Comparison of ENCODE assay signal across 8 cellular contexts in the genomic region with DNA sequence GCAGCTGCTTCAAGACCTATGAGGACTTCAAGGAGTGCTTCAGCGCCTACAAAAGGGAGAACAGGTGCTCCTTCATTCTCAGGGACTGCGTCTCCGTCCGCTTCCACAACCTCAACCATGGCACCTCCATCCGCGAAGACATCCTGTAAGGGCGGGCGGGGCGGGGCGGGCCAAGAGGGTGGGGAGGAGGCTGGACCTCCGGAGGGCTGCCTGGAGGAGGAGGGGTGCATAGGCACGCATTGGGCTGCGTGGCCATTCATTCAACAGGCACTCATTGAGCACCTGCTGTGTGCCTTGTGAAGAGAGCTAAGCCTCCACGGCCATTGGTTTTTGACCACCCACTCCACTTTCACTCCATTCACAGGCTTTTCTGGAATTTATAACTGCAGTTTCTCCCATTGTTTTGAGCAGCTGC. TPM values are rescaled to one million over a fixed set of nuclear protein-coding genes. Genes with fewer than 3 reads are reported as not detected.
DNase-seq lines count a peak whose midpoint lies in the region; ATAC-seq, FAIRE-seq and TF ChIP-seq lines count a peak whose summit lies in the region.

No MANE protein-coding gene starts in this region.

- H3K4me2 ChIP-seq in keratinocyte (ENCODE audit: control insufficient read depth, extremely low read depth, insufficient read depth, low read depth, low read length): peak overlapping the region; percentile 99

- 9 to 20% (median 12%) methylated on average over 3 to 14 of the region's 14 CpGs for WGBS in stomach, 5 donors

- H3K36me3 ChIP-seq in keratinocyte (ENCODE audit: control insufficient read depth in 2 of 2, extremely low read depth in 1 of 2, insufficient read depth in 2 of 2, low read length in 2 of 2): no peaks in the 10 kb centered on the region
- peaks cover 0 to 21% (median 13%) of the 10 kb centered on the region in 4 donors for H3K36me3 ChIP-seq in stomach

- H3K9me1 ChIP-seq in keratinocyte (ENCODE audit: control insufficient read depth, extremely low read depth, insufficient read depth, low read length): no peaks in the 10 kb centered on the region

- TF ChIP-seq CTCF in keratinocyte (optimal IDR thresholded peaks at IDR 0.05 in 1 of 3, IDR thresholded peaks at IDR 0.05 in 1 of 3, conservative IDR thresholded peaks at IDR 0.05 in 1 of 3; ENCODE audit: extremely low read depth in 1 of 3, insufficient read depth in 2 of 3, low read length in 3 of 3) (no peak), stomach (IDR thresholded peaks at IDR 0.05) (no peak)

- H3K27ac Mint-ChIP-seq in activated naive CD8-positive, alpha-beta T cell treated with anti-CD3 and anti-CD28 coated beads, Interleukin-2, amount 50 U/mL, for 24 hours: peak overlapping the region; percentile 96

- dilution Hi-C loops in keratinocyte (cut with MboI; ENCODE audit: extremely low pct_ligation_motif_present, low sequenced_read_pairs): no loop called here

- H3K9ac ChIP-seq in keratinocyte (ENCODE audit: control insufficient read depth, extremely low read depth, insufficient read depth, low read length): peak overlapping the region; percentile 82

- H3K36me3 Mint-ChIP-seq in activated naive CD8-positive, alpha-beta T cell treated with anti-CD3 and anti-CD28 coated beads, Interleukin-2, amount 50 U/mL, for 24 hours (ENCODE audit: low read depth): no peaks in the 10 kb centered on the region

- ATAC-seq in GM21390 (IDR thresholded peaks at IDR 0.05; ENCODE audit: unreplicated experiment): peak; percentile 4
- peak; percentile 59 for ATAC-seq in activated naive CD8-positive, alpha-beta T cell treated with anti-CD3 and anti-CD28 coated beads, Interleukin-2, amount 50 U/mL, for 24 hours

- H4K20me1 ChIP-seq in keratinocyte (ENCODE audit: control insufficient read depth, extremely low read depth, insufficient read depth, low read length): no peaks in the 10 kb centered on the region

- no peaks in the 10 kb centered on the region for H3K27me3 ChIP-seq in keratinocyte (ENCODE audit: control insufficient read depth, extremely low read depth, insufficient read depth, low read length)
- H3K27me3 ChIP-seq in stomach: no peaks in the 10 kb centered on the region

- H3K9me3 ChIP-seq in keratinocyte (ENCODE audit: control insufficient read depth, low read depth, low read length) (no peaks in the 10 kb centered on the region), stomach (no peaks in the 10 kb centered on the region)

- H3K79me2 ChIP-seq in keratinocyte (ENCODE audit: control insufficient read depth, insufficient read depth, low read length): peaks cover 18% of the 10 kb centered on the region

- peak overlapping the region; percentile 87 for H2AFZ ChIP-seq in keratinocyte (ENCODE audit: control insufficient read depth, low read length)

- H3K4me1 ChIP-seq in keratinocyte (ENCODE audit: control insufficient read depth, extremely low read depth, insufficient read depth, low read length) (peaks cover 14% of the 10 kb centered on the region), stomach (peaks cover 30 to 69% (median 56%) of the 10 kb centered on the region in 4 donors)

- in situ Hi-C loops in KBM-7 (cut with MboI; ENCODE audit: low pct_unique_long_range_greater_than_20kb, low sequenced_read_pairs): no loop called here

- H3K4me3 ChIP-seq in GM08714 (ENCODE audit: low read length) (peak overlapping the region; percentile 76), keratinocyte (ENCODE audit: control insufficient read depth in 2 of 3, extremely low read depth in 1 of 3, insufficient read depth in 2 of 3, low read depth in 1 of 3, low read length in 3 of 3) (peak overlapping the region; percentile 77 to 98 (median 93)), stomach (peak overlapping the region; percentile 75 to 97 (median 89))
- peak overlapping the region; percentile 89 for H3K4me3 ChIP-seq in Jurkat, Clone E6-1 (ENCODE audit: low read length)

- peak overlapping the region; percentile 95 for H3K4me3 Mint-ChIP-seq in activated naive CD8-positive, alpha-beta T cell treated with anti-CD3 and anti-CD28 coated beads, Interleukin-2, amount 50 U/mL, for 24 hours

- no peak for TF ChIP-seq POLR2A in stomach (IDR thresholded peaks at IDR 0.05)

- DNase-seq in Jurkat, Clone E6-1 (ENCODE audit: low read depth, low spot score): peak; percentile 32
- DNase-seq in activated naive CD8-positive, alpha-beta T cell treated with anti-CD3 and anti-CD28 coated beads, Interleukin-2, amount 50 U/mL, for 24 hours: peak; percentile 51
- DNase-seq in keratinocyte (ENCODE audit: low read depth, low spot score): no peak
- DNase-seq in stomach: no peak
- no peak for DNase-seq in KBM-7
- DNase-seq in 8988T: no peak

- H3K4me1 Mint-ChIP-seq in activated naive CD8-positive, alpha-beta T cell treated with anti-CD3 and anti-CD28 coated beads, Interleukin-2, amount 50 U/mL, for 24 hours: peaks cover 38% of the 10 kb centered on the region

- H3K27ac ChIP-seq in keratinocyte (ENCODE audit: control insufficient read depth, insufficient read depth, low read length) (peak overlapping the region; percentile 43), stomach (peak overlapping the region; percentile 81 to 93 (median 84))

- H3K27me3 Mint-ChIP-seq in activated naive CD8-positive, alpha-beta T cell treated with anti-CD3 and anti-CD28 coated beads, Interleukin-2, amount 50 U/mL, for 24 hours: no peaks in the 10 kb centered on the region

- no peak for FAIRE-seq in keratinocyte (lab: Jason Lieb, UNC)

- intact Hi-C loops in stomach (cut with DNase I; ENCODE audit: low total_unique reads): no loop called here

- TF ChIP-seq EP300 in stomach (IDR thresholded peaks at IDR 0.05): no peak

- no peaks in the 10 kb centered on the region for H3K9me3 Mint-ChIP-seq in activated naive CD8-positive, alpha-beta T cell treated with anti-CD3 and anti-CD28 coated beads, Interleukin-2, amount 50 U/mL, for 24 hours

RNA-seq across cellular contexts. Expression of a gene that starts 0.4 kb away (rescaled TPM):
- polyA plus RNA-seq in Jurkat, Clone E6-1 (2012; ENCODE audit: insufficient read depth, insufficient read length): 4.8 TPM
- 2.0 to 2.7 TPM (median 2.3 TPM) in 3 replicates for polyA plus RNA-seq in keratinocyte
- polyA plus RNA-seq in keratinocyte (2011; ENCODE audit: low read depth): 0.62 TPM
- polyA plus RNA-seq in keratinocyte (2011; cell fraction: cytosol; rRNA removed): 0.96 and 1.3 TPM in 2 replicates
- 3.0 and 3.1 TPM in 2 replicates for polyA plus RNA-seq in keratinocyte (2011; cell fraction: nucleus; rRNA removed)
- 1.5 and 1.6 TPM in 2 replicates for polyA plus RNA-seq in keratinocyte (2012; ENCODE audit: low replicate concordance)
- polyA minus RNA-seq in keratinocyte: 4.6 to 5.8 TPM (median 4.9 TPM) in 3 replicates
- 2.9 TPM for polyA minus RNA-seq in keratinocyte (2011; cell fraction: cytosol; rRNA and poly(A)+ RNA removed)
- polyA minus RNA-seq in keratinocyte (2011; cell fraction: nucleus; rRNA and poly(A)+ RNA removed): 3.9 and 4.0 TPM in 2 replicates
- 1 to 10 TPM in 2 of 5 donors, under 1 TPM in 2, not detected in 1; 0.87 to 2.3 (median 1.6) TPM for total RNA-seq in stomach
- 1 to 10 TPM; 1.4 to 2.1 (median 1.8) TPM for polyA plus RNA-seq in stomach

RNA-seq across cellular contexts. Expression of a gene that starts 0.7 kb away (rescaled TPM):
- polyA plus RNA-seq in Jurkat, Clone E6-1 (2012; ENCODE audit: insufficient read depth, insufficient read length): 44.7 TPM
- polyA plus RNA-seq in keratinocyte (23.9 to 41.5 TPM (median 24.3 TPM) in 3 replicates), stomach (10 to 100 TPM; 36.8 to 63.7 (median 58.3) TPM)
- polyA plus RNA-seq in keratinocyte (2011; ENCODE audit: low read depth): 23.5 TPM
- 24.2 and 38.6 TPM in 2 replicates for polyA plus RNA-seq in keratinocyte (2011; cell fraction: cytosol; rRNA removed)
- polyA plus RNA-seq in keratinocyte (2011; cell fraction: nucleus; rRNA removed): 21.7 and 30.7 TPM in 2 replicates
- polyA plus RNA-seq in keratinocyte (2012; ENCODE audit: low replicate concordance): 19.9 and 24.6 TPM in 2 replicates
- polyA minus RNA-seq in keratinocyte: 14.4 to 29.9 TPM (median 28.4 TPM) in 3 replicates
- 24.2 TPM for polyA minus RNA-seq in keratinocyte (2011; cell fraction: cytosol; rRNA and poly(A)+ RNA removed)
- polyA minus RNA-seq in keratinocyte (2011; cell fraction: nucleus; rRNA and poly(A)+ RNA removed): 9.8 and 13.0 TPM in 2 replicates
- 100 to 1,000 TPM in 3 of 5 donors, 10 to 100 TPM in 2; 26.6 to 216 (median 131) TPM for total RNA-seq in stomach

RNA-seq across cellular contexts. Expression of a gene that starts 23.2 kb away (rescaled TPM):
- 7.6 TPM for polyA plus RNA-seq in Jurkat, Clone E6-1 (2012; ENCODE audit: insufficient read depth, insufficient read length)
- 4.3 to 4.9 TPM (median 4.4 TPM) in 3 replicates for polyA plus RNA-seq in keratinocyte
- polyA plus RNA-seq in keratinocyte (2011; ENCODE audit: low read depth): 1.5 TPM
- polyA plus RNA-seq in keratinocyte (2011; cell fraction: cytosol; rRNA removed): 3.0 and 3.4 TPM in 2 replicates
- polyA plus RNA-seq in keratinocyte (2011; cell fraction: nucleus; rRNA removed): 5.0 and 8.0 TPM in 2 replicates
- polyA plus RNA-seq in keratinocyte (2012; ENCODE audit: low replicate concordance): 6.1 and 7.7 TPM in 2 replicates
- 19.7 to 22.0 TPM (median 20.8 TPM) in 3 replicates for polyA minus RNA-seq in keratinocyte
- polyA minus RNA-seq in keratinocyte (2011; cell fraction: cytosol; rRNA and poly(A)+ RNA removed): 8.8 TPM
- 7.1 and 8.9 TPM in 2 replicates for polyA minus RNA-seq in keratinocyte (2011; cell fraction: nucleus; rRNA and poly(A)+ RNA removed)
- total RNA-seq in stomach: 10 to 100 TPM in 2 of 5 donors, 1 to 10 TPM in 3; 2.3 to 13.4 (median 3.8) TPM
- polyA plus RNA-seq in stomach: 1 to 10 TPM; 1.7 to 3.4 (median 3.4) TPM

RNA-seq across cellular contexts. Expression of a gene that starts 24.2 kb away (rescaled TPM):
- 2.5 TPM for polyA plus RNA-seq in Jurkat, Clone E6-1 (2012; ENCODE audit: insufficient read depth, insufficient read length)
- polyA plus RNA-seq in keratinocyte (5.2 to 8.6 TPM (median 6.9 TPM) in 3 replicates), stomach (10 to 100 TPM; 15.2 to 23.5 (median 16.7) TPM)
- 8.5 TPM for polyA plus RNA-seq in keratinocyte (2011; ENCODE audit: low read depth)
- polyA plus RNA-seq in keratinocyte (2011; cell fraction: cytosol; rRNA removed): 2.9 and 7.1 TPM in 2 replicates
- polyA plus RNA-seq in keratinocyte (2011; cell fraction: nucleus; rRNA removed): 7.1 and 11.6 TPM in 2 replicates
- polyA plus RNA-seq in keratinocyte (2012; ENCODE audit: low replicate concordance): 6.6 and 9.9 TPM in 2 replicates
- 3.7 to 5.0 TPM (median 4.0 TPM) in 3 replicates for polyA minus RNA-seq in keratinocyte
- polyA minus RNA-seq in keratinocyte (2011; cell fraction: cytosol; rRNA and poly(A)+ RNA removed): 18.0 TPM
- 5.9 and 6.3 TPM in 2 replicates for polyA minus RNA-seq in keratinocyte (2011; cell fraction: nucleus; rRNA and poly(A)+ RNA removed)
- 100 to 1,000 TPM in 1 of 5 donors, 10 to 100 TPM in 4; 20.4 to 120 (median 48.3) TPM for total RNA-seq in stomach

RNA-seq across cellular contexts. Expression of a gene that starts 29.6 kb away (rescaled TPM):
- polyA plus RNA-seq in Jurkat, Clone E6-1 (2012; ENCODE audit: insufficient read depth, insufficient read length): not detected
- polyA plus RNA-seq in keratinocyte (0.19 TPM in 1 of 3 replicates, not detected in the others), stomach (under 1 TPM in 2 of 3 donors, not detected in 1; 0.50 to 0.85 TPM)
- polyA plus RNA-seq in keratinocyte (2011; ENCODE audit: low read depth): not detected
- not detected in 2 replicates for polyA plus RNA-seq in keratinocyte (2011; cell fraction: cytosol; rRNA removed)
- polyA plus RNA-seq in keratinocyte (2011; cell fraction: nucleus; rRNA removed): 0.90 and 2.2 TPM in 2 replicates
- 0.16 TPM in 1 of 2 replicates, not detected in the other for polyA plus RNA-seq in keratinocyte (2012; ENCODE audit: low replicate concordance)
- 0.53 TPM in 1 of 3 replicates, not detected in the others for polyA minus RNA-seq in keratinocyte
- not detected for polyA minus RNA-seq in keratinocyte (2011; cell fraction: cytosol; rRNA and poly(A)+ RNA removed)
- polyA minus RNA-seq in keratinocyte (2011; cell fraction: nucleus; rRNA and poly(A)+ RNA removed): not detected in 2 replicates
- total RNA-seq in stomach: 10 to 100 TPM in 2 of 5 donors, 1 to 10 TPM in 1, not detected in 2; 4.2 to 15.5 (median 13.9) TPM

Comparison
In these comparisons a context has a peak if more than half of its experiments do, and no peak if none do; other contexts are left out.
1. DNase-seq: peak in Jurkat, Clone E6-1 (single experiment) and activated naive CD8-positive, alpha-beta T cell treated with anti-CD3 and anti-CD28 coated beads, Interleukin-2, amount 50 U/mL, for 24 hours (single experiment); none in keratinocyte (single experiment), stomach (single experiment), KBM-7 (single experiment) and 8988T (single experiment).
2. Peak in every context shown above with its lines, with median percentiles within 50 percentile points of each other: H3K4me3 ChIP-seq.